1 cellular context compared by ENCODE assay signal in the genomic region with DNA sequence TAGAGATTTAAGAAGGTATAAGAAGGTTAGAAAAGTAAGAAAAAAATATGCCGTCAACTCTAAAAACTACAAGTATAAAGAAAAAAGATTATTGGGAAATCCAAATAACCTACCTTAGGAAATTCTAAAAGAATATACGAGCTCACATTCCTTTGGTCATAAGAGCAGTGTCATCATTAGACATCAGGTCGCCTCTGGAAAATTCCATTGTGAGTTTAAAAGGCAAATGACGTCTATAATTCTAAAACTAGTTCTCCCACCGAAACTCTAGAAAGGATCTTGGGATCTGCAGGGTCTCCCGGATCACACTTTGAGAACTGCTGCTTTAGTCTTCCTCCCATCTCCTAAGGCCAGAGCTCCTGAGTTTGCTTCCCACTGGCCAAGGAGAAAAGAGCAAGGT.
TF ChIP-seq lines count a peak whose summit lies in the region.

No MANE protein-coding gene starts in this region.

TF ChIP-seq in GM12878, 131 proteins besides CTCF, POLR2A, EP300 and RAD21 (continued from another document):
- TF ChIP-seq, protein P1, sequence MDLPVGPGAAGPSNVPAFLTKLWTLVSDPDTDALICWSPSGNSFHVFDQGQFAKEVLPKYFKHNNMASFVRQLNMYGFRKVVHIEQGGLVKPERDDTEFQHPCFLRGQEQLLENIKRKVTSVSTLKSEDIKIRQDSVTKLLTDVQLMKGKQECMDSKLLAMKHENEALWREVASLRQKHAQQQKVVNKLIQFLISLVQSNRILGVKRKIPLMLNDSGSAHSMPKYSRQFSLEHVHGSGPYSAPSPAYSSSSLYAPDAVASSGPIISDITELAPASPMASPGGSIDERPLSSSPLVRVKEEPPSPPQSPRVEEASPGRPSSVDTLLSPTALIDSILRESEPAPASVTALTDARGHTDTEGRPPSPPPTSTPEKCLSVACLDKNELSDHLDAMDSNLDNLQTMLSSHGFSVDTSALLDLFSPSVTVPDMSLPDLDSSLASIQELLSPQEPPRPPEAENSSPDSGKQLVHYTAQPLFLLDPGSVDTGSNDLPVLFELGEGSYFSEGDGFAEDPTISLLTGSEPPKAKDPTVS (IDR thresholded peaks at IDR 0.05; ENCODE audit: low read depth, low read length): no peak
